ENCODE assay signal across 10 cellular contexts in the genomic region with DNA sequence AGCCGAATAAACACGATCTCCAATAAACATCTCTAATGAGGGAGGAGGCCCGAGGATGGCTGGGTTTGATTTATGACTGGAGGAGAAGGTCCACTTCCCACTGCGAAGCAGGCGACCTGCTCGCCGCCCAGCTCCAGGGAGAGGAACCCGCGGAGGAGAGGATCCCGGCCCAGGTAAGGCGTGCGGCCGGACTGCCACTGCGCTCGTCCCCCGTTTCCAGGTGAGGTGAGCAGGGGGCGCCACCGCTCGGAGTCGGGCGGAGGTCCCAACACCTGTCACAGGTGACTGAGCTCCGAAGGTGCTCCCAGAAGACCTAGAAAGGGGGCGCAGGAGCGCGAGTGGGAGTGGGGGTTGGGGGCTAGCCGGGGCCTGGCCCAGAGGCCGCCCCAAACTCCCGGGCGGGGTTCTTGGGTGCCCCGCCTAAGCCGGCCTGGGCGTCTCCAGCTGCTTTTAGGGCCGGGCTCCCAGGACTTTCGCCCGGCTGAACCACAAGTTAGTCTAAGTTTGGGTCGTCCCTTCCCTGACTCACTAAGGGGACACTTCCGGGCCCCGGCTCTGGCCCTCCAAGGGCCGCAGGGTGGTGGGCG. TPM values are rescaled to one million over a fixed set of nuclear protein-coding genes. Genes with fewer than 3 reads are reported as not detected.
A peak's percentile ranks its signal among the peaks of the same experiment; 100 is the strongest.
DNase-seq lines count a peak whose midpoint lies in the region; ATAC-seq and TF ChIP-seq lines count a peak whose summit lies in the region.
"Had no signal": no experiment of that assay in that cellular context is flagged by ENCODE, and none has a peak within 500 bp of the region (broad histone marks: within the 10 kb centered on the region; RNA-seq: fewer than 3 reads in every experiment).

No MANE protein-coding gene starts in this region.

- peaks cover 6 to 30% of the 10 kb centered on the region in 2 experiments; a peak in 2 of 4 replicates for H3K4me1 ChIP-seq in SK-N-SH (ENCODE audit: control insufficient read depth in 1 of 2, insufficient read depth in 2 of 2, low read depth in 1 of 2, low read length in 1 of 2)
- no peaks in the 10 kb centered on the region for H3K4me1 ChIP-seq in RWPE2 (ENCODE audit: insufficient read depth, poor library complexity, severe bottlenecking)
- H3K4me1 ChIP-seq in esophagus muscularis mucosa, result peaks cover 65 to 83% (median 78%) of the 10 kb centered on the region in 4 donors
- peaks cover 55 to 60% (median 58%) of the 10 kb centered on the region in 3 donors for H3K4me1 ChIP-seq in skeletal muscle tissue (ENCODE audit: control insufficient read depth in 3 of 3, insufficient read depth in 3 of 3, low read length in 3 of 3)
- H3K4me1 ChIP-seq in aorta (ENCODE audit: control insufficient read depth in 1 of 2, insufficient read depth in 2 of 2, low read length in 2 of 2), result peaks cover 0 to under 1% of the 10 kb centered on the region in 2 donors

- TF ChIP-seq EP300 in SK-N-SH (IDR thresholded peaks at IDR 0.05; ENCODE audit: borderline replicate concordance in 1 of 2, low read depth in 1 of 2, low read length in 1 of 2) (no peak), esophagus muscularis mucosa (IDR thresholded peaks at IDR 0.05) (no peak)

- H3K9me2 ChIP-seq in SK-N-SH, result no peaks in the 10 kb centered on the region

- WGBS in SK-N-SH (ENCODE audit: low lambda C conversion rate), result 8% methylated on average over 12 of the region's 40 CpGs
- WGBS in esophagus muscularis mucosa, result 5% methylated on average over 15 of the region's 40 CpGs
- WGBS in aorta, 2 donors, result 4% methylated on average over 38 to 40 of the region's 40 CpGs

- no peak overlapping the region for H3K9ac ChIP-seq in SK-N-SH
- no peak overlapping the region for H3K9ac ChIP-seq in skeletal muscle tissue (ENCODE audit: low read depth in 1 of 3, low read length in 3 of 3)
- H3K9ac ChIP-seq: BLaER1 treated with 17β-estradiol and CSF1 and Interleukin-3, amounts not matched to agents 10 nM and 100 nM had no signal

- CTCF ChIA-PET in SK-N-SH (lab: Yijun Ruan, JAX), result interaction anchor here (0.8 to 1.8 kb wide), 3 partner anchors 9 to 29 kb away, joined by 3 to 4 read pairs (median 3); no protein-coding TSS in a partner anchor

- intact Hi-C loops in esophagus muscularis mucosa (cut with DNase I), result no loop called here
- intact Hi-C loops in aorta (cut with DNase I), result no loop called here

- H3K4me2 ChIP-seq in SK-N-SH, result peak overlapping the region; percentile 28; the same call in 1 of the 2 replicates

- TF ChIP-seq RAD21 in SK-N-SH (IDR thresholded peaks at IDR 0.05; ENCODE audit: low read length), result no peak

- peak; percentile 50 for DNase-seq in SK-N-SH
- DNase-seq in RWPE2 (ENCODE audit: low spot score), result no peak
- DNase-seq in esophagus muscularis mucosa (ENCODE audit: extremely low spot score), result no peak
- DNase-seq in cerebellar nuclear complex (lab: John Stamatoyannopoulos, UW), result no peak
- DNase-seq in effector CD8-positive, alpha-beta T cell (lab: John Stamatoyannopoulos, UW), result no peak
- no peak for DNase-seq in aorta
- DNase-seq: uterus had no signal

- no peaks in the 10 kb centered on the region for H3F3A ChIP-seq in SK-N-SH (replicated peaks; ENCODE audit: insufficient read depth)

- no peak overlapping the region for H3K27ac ChIP-seq in SK-N-SH (ENCODE audit: low read depth in 2 of 2, low read length in 1 of 2)
- H3K27ac ChIP-seq in RWPE2 (ENCODE audit: poor library complexity, severe bottlenecking), result no peak overlapping the region
- no peak overlapping the region for H3K27ac ChIP-seq in esophagus muscularis mucosa (replicated peaks in 1 of 4)
- no peak overlapping the region for H3K27ac ChIP-seq in skeletal muscle tissue (ENCODE audit: low read depth, low read length)
- H3K27ac ChIP-seq in aorta (ENCODE audit: low read depth in 1 of 2, low read length in 2 of 2), result no peak overlapping the region
- H3K27ac ChIP-seq: BLaER1 treated with 17β-estradiol and CSF1 and Interleukin-3, amounts not matched to agents 10 nM and 100 nM; uterus had no signal

- peaks cover 20% of the 10 kb centered on the region for H4K20me1 ChIP-seq in SK-N-SH (ENCODE audit: insufficient read depth)

- H3K36me3 ChIP-seq in SK-N-SH (replicated peaks in 1 of 2; ENCODE audit: control insufficient read depth in 1 of 2, insufficient read depth in 2 of 2, low read length in 1 of 2), result no peaks in the 10 kb centered on the region
- H3K36me3 ChIP-seq in RWPE2 (ENCODE audit: low read depth), result no peaks in the 10 kb centered on the region
- H3K36me3 ChIP-seq in esophagus muscularis mucosa, result no peaks in the 10 kb centered on the region
- H3K36me3 ChIP-seq in skeletal muscle tissue (ENCODE audit: control insufficient read depth in 3 of 3, insufficient read depth in 3 of 3, low read length in 3 of 3), result no peaks in the 10 kb centered on the region
- no peaks in the 10 kb centered on the region for H3K36me3 ChIP-seq in aorta (ENCODE audit: control insufficient read depth in 1 of 2, insufficient read depth in 2 of 2, low read length in 1 of 2)
- H3K36me3 ChIP-seq: BLaER1 treated with 17β-estradiol and CSF1 and Interleukin-3, amounts not matched to agents 10 nM and 100 nM; uterus had no signal

- POLR2A ChIA-PET in SK-N-SH (lab: Yijun Ruan, JAX), result no interaction called here

- TF ChIP-seq CTCF in SK-N-SH (IDR thresholded peaks at IDR 0.05), result no peak
- TF ChIP-seq CTCF in RWPE2 (IDR thresholded peaks at IDR 0.05; ENCODE audit: poor library complexity, severe bottlenecking), result no peak
- TF ChIP-seq CTCF in esophagus muscularis mucosa (IDR thresholded peaks at IDR 0.05), result no peak

- no peaks in the 10 kb centered on the region for H3K79me2 ChIP-seq in SK-N-SH (ENCODE audit: insufficient read depth)

- H3K27me3 ChIP-seq in SK-N-SH (ENCODE audit: insufficient read depth), result peaks cover 99% of the 10 kb centered on the region
- peaks cover 98% of the 10 kb centered on the region for H3K27me3 ChIP-seq in RWPE2 (ENCODE audit: insufficient read depth, poor library complexity, severe bottlenecking)
- H3K27me3 ChIP-seq in esophagus muscularis mucosa, result peaks cover 35 to 100% (median 97%) of the 10 kb centered on the region in 4 donors
- peaks cover 91 to 97% (median 92%) of the 10 kb centered on the region in 3 donors for H3K27me3 ChIP-seq in skeletal muscle tissue (ENCODE audit: control insufficient read depth in 3 of 3, insufficient read depth in 3 of 3, low read length in 3 of 3)
- H3K27me3 ChIP-seq in aorta (ENCODE audit: control insufficient read depth in 1 of 2, insufficient read depth in 2 of 2, low read length in 1 of 2), result peaks cover 0 to 2% of the 10 kb centered on the region in 2 donors

- ATAC-seq in SK-N-SH treated with all-trans-retinoic acid at 6 μM for 48 hours (no peak), RWPE2 (ENCODE audit: low read depth) (peak; percentile 6; the same call in 1 of the 3 replicates), aorta (ENCODE audit: low FRiP score) (no peak)

- H2AFZ ChIP-seq in SK-N-SH (ENCODE audit: low read depth), result no peak overlapping the region

- H3K4me3 ChIP-seq in SK-N-SH (ENCODE audit: low read depth in 2 of 2, low read length in 1 of 2) (no peak overlapping the region), RWPE2 (ENCODE audit: severe bottlenecking) (no peak overlapping the region), esophagus muscularis mucosa (peak overlapping the region; percentile 31 to 43 (median 32)), skeletal muscle tissue (ENCODE audit: low read length in 3 of 3) (peak overlapping the region in 2 of 3 donors; percentile 41 to 62), aorta (ENCODE audit: low read length in 2 of 2) (no peak overlapping the region)

- no peak for TF ChIP-seq POLR2A in esophagus muscularis mucosa (IDR thresholded peaks at IDR 0.05; ENCODE audit: low read depth)

- H3K9me3 ChIP-seq in SK-N-SH, result no peaks in the 10 kb centered on the region
- H3K9me3 ChIP-seq in RWPE2 (ENCODE audit: severe bottlenecking), result no peaks in the 10 kb centered on the region
- H3K9me3 ChIP-seq in esophagus muscularis mucosa, result no peaks in the 10 kb centered on the region
- H3K9me3 ChIP-seq in skeletal muscle tissue (ENCODE audit: control insufficient read depth in 3 of 3, low read length in 3 of 3), result no peaks in the 10 kb centered on the region
- H3K9me3 ChIP-seq in aorta (ENCODE audit: control insufficient read depth, low read length), result no peaks in the 10 kb centered on the region
- H3K9me3 ChIP-seq: uterus had no signal

TF ChIP-seq in SK-N-SH, 30 proteins besides CTCF, POLR2A, EP300 and RAD21:
- TF ChIP-seq MEF2A (IDR thresholded peaks at IDR 0.05; ENCODE audit: borderline replicate concordance, low read depth) (no peak), NRF1 (IDR thresholded peaks at IDR 0.05; ENCODE audit: low read depth, low read length) (no peak)

TF ChIP-seq in SK-N-SH treated with all-trans-retinoic acid at 6 μM for 48 hours, 23 proteins besides CTCF, POLR2A, EP300 and RAD21 (continues in another document):
- TF ChIP-seq GLIS3 (CRISPR knock-in tag; IDR thresholded peaks at IDR 0.05) (no peak), BACH2 (CRISPR knock-in tag; IDR thresholded peaks at IDR 0.05; ENCODE audit: borderline replicate concordance) (no peak)
- TF ChIP-seq, protein P1, sequence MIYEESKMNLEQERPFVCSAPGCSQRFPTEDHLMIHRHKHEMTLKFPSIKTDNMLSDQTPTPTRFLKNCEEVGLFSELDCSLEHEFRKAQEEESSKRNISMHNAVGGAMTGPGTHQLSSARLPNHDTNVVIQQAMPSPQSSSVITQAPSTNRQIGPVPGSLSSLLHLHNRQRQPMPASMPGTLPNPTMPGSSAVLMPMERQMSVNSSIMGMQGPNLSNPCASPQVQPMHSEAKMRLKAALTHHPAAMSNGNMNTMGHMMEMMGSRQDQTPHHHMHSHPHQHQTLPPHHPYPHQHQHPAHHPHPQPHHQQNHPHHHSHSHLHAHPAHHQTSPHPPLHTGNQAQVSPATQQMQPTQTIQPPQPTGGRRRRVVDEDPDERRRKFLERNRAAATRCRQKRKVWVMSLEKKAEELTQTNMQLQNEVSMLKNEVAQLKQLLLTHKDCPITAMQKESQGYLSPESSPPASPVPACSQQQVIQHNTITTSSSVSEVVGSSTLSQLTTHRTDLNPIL (CRISPR knock-in tag; IDR thresholded peaks at IDR 0.05; ENCODE audit: low read depth), result no peak

RNA-seq across cellular contexts. Expression of a gene that starts 5.4 kb away (rescaled TPM):
- not detected in 2 replicates for polyA plus RNA-seq in SK-N-SH (2012; rRNA removed)
- polyA plus RNA-seq in SK-N-SH (2012; cell fraction: cytosol; rRNA removed), result not detected in 2 replicates
- polyA plus RNA-seq in SK-N-SH (2012; cell fraction: nucleus; rRNA removed), result not detected in 2 replicates
- under 1 TPM in 1 of 4 donors, not detected in 3; 0.06 TPM for total RNA-seq in esophagus muscularis mucosa
- not detected for total RNA-seq in skeletal muscle tissue
- total RNA-seq in aorta, result under 1 TPM in 1 of 2 donors, not detected in 1; 0.23 TPM
- polyA plus RNA-seq in aorta, result under 1 TPM in 1 of 2 donors, not detected in 1; 0.38 TPM

Comparison
In these comparisons a context has a peak if more than half of its experiments do, and no peak if none do; other contexts are left out.
1. H3K4me3 ChIP-seq: peak in esophagus muscularis mucosa (4 of 4) and skeletal muscle tissue (2 of 3); none in SK-N-SH (0 of 2), RWPE2 (single experiment) and aorta (0 of 2).